9 cellular contexts compared by ENCODE assay signal in genomic region chr12:46585854-46586621, GRCh38.
A peak's percentile ranks its signal among the peaks of the same experiment; 100 is the strongest.
DNase-seq lines count a peak whose midpoint lies in the region; ATAC-seq lines count a peak whose summit lies in the region.
"Had no signal": no experiment of that assay in that cellular context is flagged by ENCODE, and none has a peak within 500 bp of the region (broad histone marks: within the 10 kb centered on the region; RNA-seq: fewer than 3 reads in every experiment).

No MANE protein-coding gene starts in this region.

- no peaks in the 10 kb centered on the region for H3K27me3 ChIP-seq in SJCRH30
- H3K27me3 ChIP-seq: BLaER1 treated with 17β-estradiol and CSF1 and Interleukin-3, amounts not matched to agents 10 nM and 100 nM had no signal

- no peak for ATAC-seq in GM21360 (IDR thresholded peaks at IDR 0.05; ENCODE audit: unreplicated experiment)
- no peak for ATAC-seq in HG03469 (IDR thresholded peaks at IDR 0.05; ENCODE audit: unreplicated experiment)

- peaks cover 7% of the 10 kb centered on the region for H3K4me1 ChIP-seq in SJCRH30

- no peak overlapping the region for H3K4me3 ChIP-seq in SJCRH30
- H3K4me3 ChIP-seq: BLaER1 treated with 17β-estradiol and CSF1 and Interleukin-3, amounts not matched to agents 10 nM and 100 nM had no signal

- H3K36me3 ChIP-seq in SJCRH30, result no peaks in the 10 kb centered on the region
- H3K36me3 ChIP-seq: BLaER1 treated with 17β-estradiol and CSF1 and Interleukin-3, amounts not matched to agents 10 nM and 100 nM had no signal

- H3K27ac ChIP-seq in SJCRH30, result no peak overlapping the region
- H3K27ac ChIP-seq: BLaER1 treated with 17β-estradiol and CSF1 and Interleukin-3, amounts not matched to agents 10 nM and 100 nM had no signal

- peaks cover 22% of the 10 kb centered on the region for H3K9me3 ChIP-seq in SJCRH30 (replicated peaks)

- DNase-seq in NOMO-1 treated with DMSO at 0.1 percent for 48 hours (lab: John Stamatoyannopoulos, UW; ENCODE audit: unreplicated experiment) (peak; percentile 2), NOMO-1 treated with dmso at 0.1 percent for 144 hours (lab: John Stamatoyannopoulos, UW; ENCODE audit: unreplicated experiment) (no peak), SJCRH30 (peak; percentile 73 to 79), dermis blood vessel endothelial cell (peak; percentile 78), pulmonary artery endothelial cell (ENCODE audit: low read depth, low spot score) (peak; percentile 24), amygdala (lab: John Stamatoyannopoulos, UW) (no peak)

Comparison
In these comparisons a context has a peak if more than half of its experiments do, and no peak if none do; other contexts are left out.
1. DNase-seq: peak in NOMO-1 treated with DMSO at 0.1 percent for 48 hours (single experiment), SJCRH30 (2 of 2), dermis blood vessel endothelial cell (single experiment) and pulmonary artery endothelial cell (single experiment); none in NOMO-1 treated with dmso at 0.1 percent for 144 hours (single experiment) and amygdala (0 of 56).